9 cellular contexts compared by ENCODE assay signal in genomic region chr12:68158427-68158826, GRCh38. TPM values are rescaled to one million over a fixed set of nuclear protein-coding genes. Genes with fewer than 3 reads are reported as not detected.
DNase-seq lines count a peak whose midpoint lies in the region; ATAC-seq and TF ChIP-seq lines count a peak whose summit lies in the region.
"Had no signal": no experiment of that assay in that cellular context is flagged by ENCODE, and none has a peak within 500 bp of the region (broad histone marks: within the 10 kb centered on the region; RNA-seq: fewer than 3 reads in every experiment).

No MANE protein-coding gene starts in this region.

- no peaks in the 10 kb centered on the region for H3K9me3 ChIP-seq in Loucy (ENCODE audit: insufficient read depth, low read depth, low read length)

- H3K9me3 Mint-ChIP-seq in natural killer cell treated with Interleukin-12 subunit alpha and Interleukin-12 subunit beta and Interleukin-15 and Interleukin-18, amount 100 ng/mL, for 72 hours = no peaks in the 10 kb centered on the region

- no peak for ATAC-seq in natural killer cell treated with Interleukin-12 subunit alpha and Interleukin-12 subunit beta and Interleukin-15 and Interleukin-18, amount 100 ng/mL, for 72 hours
- no peak for ATAC-seq in HG03135 (IDR thresholded peaks at IDR 0.05; ENCODE audit: unreplicated experiment)

- in situ Hi-C loops in brain microvascular endothelial cell (cut with HindIII; ENCODE audit: low pct_ligation_motif_present, low sequenced_read_pairs) = no loop called here

- peaks cover 37 to 84% of the 10 kb centered on the region in 2 donors for H3K4me1 Mint-ChIP-seq in natural killer cell treated with Interleukin-12 subunit alpha and Interleukin-12 subunit beta and Interleukin-15 and Interleukin-18, amount 100 ng/mL, for 72 hours (ENCODE audit: low read depth in 2 of 2)

- H3K27me3 Mint-ChIP-seq in natural killer cell treated with Interleukin-12 subunit alpha and Interleukin-12 subunit beta and Interleukin-15 and Interleukin-18, amount 100 ng/mL, for 72 hours = peaks cover 0 to 8% of the 10 kb centered on the region in 2 donors

- no peaks in the 10 kb centered on the region for H3K36me3 ChIP-seq in Loucy (ENCODE audit: insufficient read depth, low read length)
- no peaks in the 10 kb centered on the region for H3K36me3 ChIP-seq in brain microvascular endothelial cell (replicated peaks)

- no peaks in the 10 kb centered on the region for H3K79me2 ChIP-seq in Loucy (ENCODE audit: insufficient read depth, low read length)

- no peaks in the 10 kb centered on the region for H3F3A ChIP-seq in Loucy (ENCODE audit: low read depth)

- TF ChIP-seq CTCF in Loucy (conservative IDR thresholded peaks at IDR 0.05; ENCODE audit: low read length) = peak; percentile 89
- TF ChIP-seq CTCF in brain microvascular endothelial cell (IDR thresholded peaks at IDR 0.05; ENCODE audit: low read depth, low read length, missing control alignments) = peak; percentile 30

- no peaks in the 10 kb centered on the region for H3K27me3 ChIP-seq in Loucy (ENCODE audit: insufficient read depth, low read length, poor library complexity, severe bottlenecking)
- H3K27me3 ChIP-seq in brain microvascular endothelial cell (replicated peaks) = no peaks in the 10 kb centered on the region

- no peak overlapping the region for H3K9ac ChIP-seq in Loucy (ENCODE audit: low read depth, low read length, poor library complexity, severe bottlenecking)

- H4K20me1 ChIP-seq in Loucy (ENCODE audit: insufficient read depth, low read length, poor library complexity, severe bottlenecking) = no peaks in the 10 kb centered on the region

- H3K9me2 ChIP-seq in Loucy (replicated peaks; ENCODE audit: low read depth, low read length) = no peaks in the 10 kb centered on the region

- H3K4me2 ChIP-seq in Loucy (ENCODE audit: low read depth, low read length, poor library complexity, severe bottlenecking) = no peak overlapping the region

- H3K4me1 ChIP-seq in Loucy (ENCODE audit: insufficient read depth, low read length, poor library complexity, severe bottlenecking) = no peaks in the 10 kb centered on the region

- H3K36me3 Mint-ChIP-seq in natural killer cell treated with Interleukin-12 subunit alpha and Interleukin-12 subunit beta and Interleukin-15 and Interleukin-18, amount 100 ng/mL, for 72 hours = peaks cover 50% of the 10 kb centered on the region

- peak; percentile 54 for DNase-seq in NCI-H82 (lab: John Stamatoyannopoulos, UW)
- no peak for DNase-seq in NCI-H82 treated with DMSO at 0.1 percent for 48 hours (lab: John Stamatoyannopoulos, UW; ENCODE audit: unreplicated experiment)
- peak; percentile 17 for DNase-seq in brain microvascular endothelial cell
- no peak for DNase-seq in natural killer cell treated with Interleukin-12 subunit alpha and Interleukin-12 subunit beta and Interleukin-15 and Interleukin-18, amount 100 ng/mL, for 72 hours (ENCODE audit: low spot score)
- no peak for DNase-seq in T-helper 9 cell
- no peak for DNase-seq in stimulated activated CD4-positive, alpha-beta T cell treated with anti-CD3 and anti-CD28 coated beads, Interleukin-2, amount 100 ng/mL, for 48 hours
- DNase-seq: hippocampal formation had no signal

- H3K27ac ChIP-seq in brain microvascular endothelial cell = no peak overlapping the region

- peak overlapping the region; percentile 83 for H3K4me3 Mint-ChIP-seq in natural killer cell treated with Interleukin-12 subunit alpha and Interleukin-12 subunit beta and Interleukin-15 and Interleukin-18, amount 100 ng/mL, for 72 hours

- no peak overlapping the region for H2AFZ ChIP-seq in Loucy (ENCODE audit: low read length)

- peak overlapping the region; percentile 96 to 97 for H3K27ac Mint-ChIP-seq in natural killer cell treated with Interleukin-12 subunit alpha and Interleukin-12 subunit beta and Interleukin-15 and Interleukin-18, amount 100 ng/mL, for 72 hours

- no peak overlapping the region for H3K4me3 ChIP-seq in Loucy (ENCODE audit: low read length, poor library complexity, severe bottlenecking)
- no peak overlapping the region for H3K4me3 ChIP-seq in brain microvascular endothelial cell (ENCODE audit: low read depth, low read length)

RNA-seq across cellular contexts. Expression of gene IFNG, which starts 1.1 kb away (rescaled TPM):
- over 10,000 TPM; 20,993 to 58,992 TPM for total RNA-seq in natural killer cell treated with Interleukin-12 subunit alpha and Interleukin-12 subunit beta and Interleukin-15 and Interleukin-18, amount 100 ng/mL, for 72 hours

Comparison
In these comparisons a context has a peak if more than half of its experiments do, and no peak if none do; other contexts are left out.
1. DNase-seq: peak in NCI-H82 (single experiment) and brain microvascular endothelial cell (single experiment); none in NCI-H82 treated with DMSO at 0.1 percent for 48 hours (single experiment), natural killer cell treated with Interleukin-12 subunit alpha and Interleukin-12 subunit beta and Interleukin-15 and Interleukin-18, amount 100 ng/mL, for 72 hours (single experiment), T-helper 9 cell (single experiment) and stimulated activated CD4-positive, alpha-beta T cell treated with anti-CD3 and anti-CD28 coated beads, Interleukin-2, amount 100 ng/mL, for 48 hours (0 of 2).